8 cellular contexts compared by ENCODE assay signal in the genomic region with DNA sequence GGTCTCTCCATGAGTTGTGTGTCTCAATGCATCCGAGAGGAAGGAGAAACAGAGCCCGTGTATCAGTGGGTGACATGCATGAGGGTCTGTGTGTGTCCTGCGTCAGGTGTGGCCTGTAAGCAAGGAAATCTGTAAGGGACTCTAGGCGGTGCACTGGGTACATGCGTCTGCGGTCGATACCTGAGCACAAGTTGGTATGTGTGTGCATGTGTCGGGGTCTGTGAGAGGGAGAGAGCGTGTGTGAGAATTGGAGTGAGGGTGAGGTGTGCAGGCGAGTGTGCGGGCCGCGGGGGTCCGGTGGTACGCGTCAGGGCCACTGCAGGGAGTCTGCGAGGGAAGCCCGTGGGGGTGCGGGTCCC. TPM values are rescaled to one million over a fixed set of nuclear protein-coding genes. Genes with fewer than 3 reads are reported as not detected.
DNase-seq lines count a peak whose midpoint lies in the region; TF ChIP-seq lines count a peak whose summit lies in the region.

No MANE protein-coding gene starts in this region.

- H3K9me2 ChIP-seq in DOHH2 (replicated peaks; ENCODE audit: control insufficient read depth, low read length) = no peaks in the 10 kb centered on the region
- no peaks in the 10 kb centered on the region for H3K9me2 ChIP-seq in neural cell (ENCODE audit: insufficient read depth, low read length)

- H3K79me2 ChIP-seq in DOHH2 (ENCODE audit: control insufficient read depth, low read length) = no peaks in the 10 kb centered on the region
- no peaks in the 10 kb centered on the region for H3K79me2 ChIP-seq in neural cell (replicated peaks; ENCODE audit: insufficient read depth, low read length)

- TF ChIP-seq RAD21 in neural cell (conservative IDR thresholded peaks at IDR 0.05) = no peak

- 38% methylated on average over 19 of the region's 19 CpGs for WGBS in ectodermal cell, 2 experiments

- DNase-seq in NCI-H69 (lab: John Stamatoyannopoulos, UW) (peak; percentile 78), NCI-H1092 treated with DMSO at 0.1 percent for 48 hours (lab: John Stamatoyannopoulos, UW) (no peak), GM03348 (ENCODE audit: low spot score) (no peak), foreskin fibroblast (no peak)
- no peak for DNase-seq in stimulated activated CD4-positive, alpha-beta T cell treated with anti-CD3 and anti-CD28 coated beads, Interleukin-4, amount 100 ng/mL, for 4 hours

- H3K27me3 ChIP-seq in DOHH2 (ENCODE audit: control insufficient read depth, low read length) (no peaks in the 10 kb centered on the region), ectodermal cell (ENCODE audit: control insufficient read depth, insufficient read depth, low read length, poor library complexity, severe bottlenecking) (peaks cover 22% of the 10 kb centered on the region), neural cell (ENCODE audit: insufficient read depth, low read depth, low read length) (peaks cover 25% of the 10 kb centered on the region)

- TF ChIP-seq CTCF in DOHH2 (IDR thresholded peaks at IDR 0.05; ENCODE audit: low read depth, low read length, poor library complexity, severe bottlenecking) = no peak
- no peak for TF ChIP-seq CTCF in neural cell (IDR thresholded peaks at IDR 0.05; ENCODE audit: poor library complexity, severe bottlenecking)
- no peak for TF ChIP-seq CTCF in foreskin fibroblast (IDR thresholded peaks at IDR 0.05; ENCODE audit: low read depth, low read length)

- H3F3A ChIP-seq in DOHH2 (ENCODE audit: control insufficient read depth, insufficient read depth) (peaks cover 26% of the 10 kb centered on the region), neural cell (ENCODE audit: insufficient read depth, low read length, poor library complexity, severe bottlenecking) (no peaks in the 10 kb centered on the region)

- H3K36me3 ChIP-seq in DOHH2 (ENCODE audit: control insufficient read depth, low read length) = no peaks in the 10 kb centered on the region
- no peaks in the 10 kb centered on the region for H3K36me3 ChIP-seq in ectodermal cell (ENCODE audit: control insufficient read depth, insufficient read depth, low read length)
- no peaks in the 10 kb centered on the region for H3K36me3 ChIP-seq in neural cell (ENCODE audit: insufficient read depth, low read length)

- no peak for TF ChIP-seq EP300 in neural cell (conservative IDR thresholded peaks at IDR 0.05; ENCODE audit: poor library complexity, severe bottlenecking)

- peak overlapping the region; percentile 76 for H3K4me3 ChIP-seq in DOHH2 (ENCODE audit: low read length)
- H3K4me3 ChIP-seq in ectodermal cell (ENCODE audit: insufficient read depth, low read depth, low read length) = peak overlapping the region; percentile 57
- peak overlapping the region; percentile 21 for H3K4me3 ChIP-seq in neural cell (ENCODE audit: low read length)
- H3K4me3 ChIP-seq in foreskin fibroblast (ENCODE audit: low read depth in 1 of 2, low read length in 2 of 2) = no peak overlapping the region

- no peak overlapping the region for H3K9ac ChIP-seq in neural cell (ENCODE audit: low read length)

- H3K27ac ChIP-seq in DOHH2 (ENCODE audit: low read depth, low read length) (no peak overlapping the region), ectodermal cell (ENCODE audit: insufficient read depth, low read depth, low read length, poor library complexity, severe bottlenecking) (no peak overlapping the region), neural cell (ENCODE audit: low read length) (no peak overlapping the region)

- H3K4me2 ChIP-seq in DOHH2 (ENCODE audit: low read length) (peak overlapping the region; percentile 71), neural cell (ENCODE audit: low read length) (no peak overlapping the region)

- H2AFZ ChIP-seq in neural cell (ENCODE audit: low read depth, low read length) = no peak overlapping the region

- H3K9me3 ChIP-seq in DOHH2 (ENCODE audit: control insufficient read depth, insufficient read depth, low read length) = no peaks in the 10 kb centered on the region
- no peaks in the 10 kb centered on the region for H3K9me3 ChIP-seq in ectodermal cell (ENCODE audit: control insufficient read depth, low read length)
- H3K9me3 ChIP-seq in neural cell (ENCODE audit: low read length) = no peaks in the 10 kb centered on the region

- no peaks in the 10 kb centered on the region for H4K20me1 ChIP-seq in DOHH2 (ENCODE audit: control insufficient read depth, insufficient read depth, low read depth, low read length)
- no peaks in the 10 kb centered on the region for H4K20me1 ChIP-seq in neural cell (ENCODE audit: insufficient read depth)

- H3K4me1 ChIP-seq in DOHH2 (ENCODE audit: control insufficient read depth, low read length) = peaks cover 40% of the 10 kb centered on the region
- peaks cover 22% of the 10 kb centered on the region for H3K4me1 ChIP-seq in ectodermal cell (ENCODE audit: control insufficient read depth, insufficient read depth, low read length)

TF ChIP-seq in neural cell, 6 proteins besides CTCF, POLR2A, EP300 and RAD21:
- TF ChIP-seq TAF1 (IDR thresholded peaks at IDR 0.05; ENCODE audit: low read depth) = no peak

RNA-seq across cellular contexts. Expression of a gene that starts 0.5 kb away (rescaled TPM):
- polyA plus RNA-seq in ectodermal cell (2013, experiment 1 of 4) = 3.4 TPM
- 3.4 TPM for polyA plus RNA-seq in ectodermal cell (2013, experiment 2 of 4)
- 2.5 TPM for polyA plus RNA-seq in ectodermal cell (2013, experiment 3 of 4)
- 1.8 TPM for polyA plus RNA-seq in ectodermal cell (2013, experiment 4 of 4)
- polyA plus RNA-seq in neural cell = 0.26 TPM in 1 of 2 replicates, not detected in the other
- polyA minus RNA-seq in neural cell = not detected in 2 replicates

RNA-seq across cellular contexts. Expression of a gene that starts 33.6 kb away (rescaled TPM):
- 69.0 TPM for polyA plus RNA-seq in ectodermal cell (2013, experiment 1 of 4)
- 63.1 TPM for polyA plus RNA-seq in ectodermal cell (2013, experiment 2 of 4)
- polyA plus RNA-seq in ectodermal cell (2013, experiment 3 of 4) = 48.4 TPM
- polyA plus RNA-seq in ectodermal cell (2013, experiment 4 of 4) = 55.5 TPM
- polyA plus RNA-seq in neural cell = 16.8 and 20.2 TPM in 2 replicates
- polyA minus RNA-seq in neural cell = 23.0 and 32.6 TPM in 2 replicates

RNA-seq across cellular contexts. Expression of a gene that starts 34.5 kb away (rescaled TPM):
- 40.0 TPM for polyA plus RNA-seq in ectodermal cell (2013, experiment 1 of 4)
- polyA plus RNA-seq in ectodermal cell (2013, experiment 2 of 4) = 43.2 TPM
- polyA plus RNA-seq in ectodermal cell (2013, experiment 3 of 4) = 23.9 TPM
- polyA plus RNA-seq in ectodermal cell (2013, experiment 4 of 4) = 27.4 TPM
- 26.4 and 34.9 TPM in 2 replicates for polyA plus RNA-seq in neural cell
- 49.1 and 55.5 TPM in 2 replicates for polyA minus RNA-seq in neural cell

RNA-seq across cellular contexts. Expression of a gene that starts 40.9 kb away (rescaled TPM):
- 26.9 TPM for polyA plus RNA-seq in ectodermal cell (2013, experiment 1 of 4)
- polyA plus RNA-seq in ectodermal cell (2013, experiment 2 of 4) = 23.3 TPM
- 20.6 TPM for polyA plus RNA-seq in ectodermal cell (2013, experiment 3 of 4)
- 21.6 TPM for polyA plus RNA-seq in ectodermal cell (2013, experiment 4 of 4)
- 12.4 and 13.2 TPM in 2 replicates for polyA plus RNA-seq in neural cell
- 9.5 and 9.7 TPM in 2 replicates for polyA minus RNA-seq in neural cell

Comparison
In these comparisons a context has a peak if more than half of its experiments do, and no peak if none do; other contexts are left out.
1. H3K4me3 ChIP-seq: peak in DOHH2 (single experiment), ectodermal cell (single experiment) and neural cell (single experiment); none in foreskin fibroblast (0 of 2).